Comparison of ENCODE assay signal across 1 cellular context in the genomic region with DNA sequence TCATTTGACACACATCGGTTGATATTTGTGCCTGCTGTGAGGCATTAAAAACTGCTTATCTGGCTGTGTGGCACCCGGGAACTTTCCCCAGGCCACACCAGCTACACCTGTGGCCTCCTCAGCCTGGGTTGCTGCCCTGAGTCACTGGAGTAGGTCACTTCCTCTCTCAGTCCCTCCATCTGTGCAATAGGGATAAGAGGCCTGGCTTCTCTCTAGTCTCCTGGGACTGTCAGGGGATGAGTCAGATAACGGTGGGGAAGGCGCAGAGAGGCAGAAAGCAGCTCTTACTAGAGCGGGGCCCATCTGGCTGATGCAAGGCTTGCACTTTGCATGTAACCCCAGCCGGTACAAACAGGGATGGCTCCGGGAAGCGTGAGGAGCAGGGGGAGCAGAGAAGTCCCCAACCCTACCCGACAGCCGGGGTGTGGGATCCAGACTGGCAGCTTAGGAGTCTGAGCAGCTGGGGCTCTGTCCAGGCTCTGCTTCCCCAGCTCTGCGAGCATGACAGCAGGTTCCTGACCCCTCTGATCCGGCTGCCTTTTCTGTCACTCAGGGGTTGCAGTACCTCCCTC.
TF ChIP-seq lines count a peak whose summit lies in the region.

No MANE protein-coding gene starts in this region.

TF ChIP-seq in HepG2, 621 proteins besides CTCF, POLR2A, EP300 and RAD21 (continued from another document and continues in another):
- TF ChIP-seq RXRA (CRISPR knock-in tag; IDR thresholded peaks at IDR 0.05): peak; percentile 27; the same call in 1 of the 2 replicates
- peak; percentile 43; the same call in 1 of the 2 replicates for TF ChIP-seq KDM3A (CRISPR knock-in tag; IDR thresholded peaks at IDR 0.05; ENCODE audit: low read depth)
- TF ChIP-seq TCF7 (IDR thresholded peaks at IDR 0.05; ENCODE audit: low read depth): no peak
- peak; percentile 43; the same call in 1 of the 2 replicates for TF ChIP-seq ZKSCAN1 (IDR thresholded peaks at IDR 0.05; ENCODE audit: low read length)
- TF ChIP-seq, protein P1, sequence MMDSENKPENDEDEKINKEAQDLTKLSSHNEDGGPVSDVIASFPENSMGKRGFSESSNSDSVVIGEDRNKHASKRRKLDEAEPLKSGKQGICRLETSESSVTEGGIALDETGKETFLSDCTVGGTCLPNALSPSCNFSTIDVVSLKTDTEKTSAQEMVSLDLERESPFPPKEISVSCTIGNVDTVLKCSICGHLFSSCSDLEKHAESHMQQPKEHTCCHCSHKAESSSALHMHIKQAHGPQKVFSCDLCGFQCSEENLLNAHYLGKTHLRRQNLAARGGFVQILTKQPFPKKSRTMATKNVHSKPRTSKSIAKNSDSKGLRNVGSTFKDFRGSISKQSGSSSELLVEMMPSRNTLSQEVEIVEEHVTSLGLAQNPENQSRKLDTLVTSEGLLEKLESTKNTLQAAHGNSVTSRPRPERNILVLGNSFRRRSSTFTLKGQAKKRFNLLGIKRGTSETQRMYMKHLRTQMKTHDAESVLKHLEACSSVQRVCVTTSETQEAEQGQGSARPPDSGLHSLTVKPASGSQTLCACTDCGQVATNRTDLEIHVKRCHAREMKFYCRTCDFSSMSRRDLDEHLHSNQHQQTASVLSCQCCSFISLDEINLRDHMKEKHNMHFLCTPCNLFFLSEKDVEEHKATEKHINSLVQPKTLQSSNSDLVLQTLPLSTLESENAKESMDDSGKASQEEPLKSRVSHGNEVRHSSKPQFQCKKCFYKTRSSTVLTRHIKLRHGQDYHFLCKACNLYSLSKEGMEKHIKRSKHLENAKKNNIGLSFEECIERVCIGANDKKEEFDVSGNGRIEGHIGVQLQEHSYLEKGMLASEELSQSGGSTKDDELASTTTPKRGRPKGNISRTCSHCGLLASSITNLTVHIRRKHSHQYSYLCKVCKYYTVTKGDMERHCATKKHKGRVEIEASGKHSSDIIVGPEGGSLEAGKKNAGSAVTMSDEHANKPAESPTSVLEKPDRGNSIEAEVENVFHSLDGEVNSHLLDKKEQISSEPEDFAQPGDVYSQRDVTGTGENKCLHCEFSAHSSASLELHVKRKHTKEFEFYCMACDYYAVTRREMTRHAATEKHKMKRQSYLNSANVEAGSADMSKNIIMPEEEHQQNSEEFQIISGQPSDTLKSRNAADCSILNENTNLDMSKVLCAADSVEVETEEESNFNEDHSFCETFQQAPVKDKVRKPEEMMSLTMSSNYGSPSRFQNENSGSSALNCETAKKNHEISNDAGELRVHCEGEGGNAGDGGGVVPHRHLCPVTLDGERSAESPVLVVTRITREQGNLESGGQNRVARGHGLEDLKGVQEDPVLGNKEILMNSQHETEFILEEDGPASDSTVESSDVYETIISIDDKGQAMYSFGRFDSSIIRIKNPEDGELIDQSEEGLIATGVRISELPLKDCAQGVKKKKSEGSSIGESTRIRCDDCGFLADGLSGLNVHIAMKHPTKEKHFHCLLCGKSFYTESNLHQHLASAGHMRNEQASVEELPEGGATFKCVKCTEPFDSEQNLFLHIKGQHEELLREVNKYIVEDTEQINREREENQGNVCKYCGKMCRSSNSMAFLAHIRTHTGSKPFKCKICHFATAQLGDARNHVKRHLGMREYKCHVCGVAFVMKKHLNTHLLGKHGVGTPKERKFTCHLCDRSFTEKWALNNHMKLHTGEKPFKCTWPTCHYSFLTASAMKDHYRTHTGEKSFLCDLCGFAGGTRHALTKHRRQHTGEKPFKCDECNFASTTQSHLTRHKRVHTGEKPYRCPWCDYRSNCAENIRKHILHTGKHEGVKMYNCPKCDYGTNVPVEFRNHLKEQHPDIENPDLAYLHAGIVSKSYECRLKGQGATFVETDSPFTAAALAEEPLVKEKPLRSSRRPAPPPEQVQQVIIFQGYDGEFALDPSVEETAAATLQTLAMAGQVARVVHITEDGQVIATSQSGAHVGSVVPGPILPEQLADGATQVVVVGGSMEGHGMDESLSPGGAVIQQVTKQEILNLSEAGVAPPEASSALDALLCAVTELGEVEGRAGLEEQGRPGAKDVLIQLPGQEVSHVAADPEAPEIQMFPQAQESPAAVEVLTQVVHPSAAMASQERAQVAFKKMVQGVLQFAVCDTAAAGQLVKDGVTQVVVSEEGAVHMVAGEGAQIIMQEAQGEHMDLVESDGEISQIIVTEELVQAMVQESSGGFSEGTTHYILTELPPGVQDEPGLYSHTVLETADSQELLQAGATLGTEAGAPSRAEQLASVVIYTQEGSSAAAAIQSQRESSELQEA (CRISPR knock-in tag; IDR thresholded peaks at IDR 0.05; ENCODE audit: not compliant biosample characterization): no peak
- peak; percentile 35 for TF ChIP-seq ASH2L (IDR thresholded peaks at IDR 0.05; ENCODE audit: insufficient read length, low read depth, low read length)
- TF ChIP-seq, protein P2, sequence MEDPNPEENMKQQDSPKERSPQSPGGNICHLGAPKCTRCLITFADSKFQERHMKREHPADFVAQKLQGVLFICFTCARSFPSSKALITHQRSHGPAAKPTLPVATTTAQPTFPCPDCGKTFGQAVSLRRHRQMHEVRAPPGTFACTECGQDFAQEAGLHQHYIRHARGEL (CRISPR knock-in tag; IDR thresholded peaks at IDR 0.05): no peak
- TF ChIP-seq, protein P3, sequence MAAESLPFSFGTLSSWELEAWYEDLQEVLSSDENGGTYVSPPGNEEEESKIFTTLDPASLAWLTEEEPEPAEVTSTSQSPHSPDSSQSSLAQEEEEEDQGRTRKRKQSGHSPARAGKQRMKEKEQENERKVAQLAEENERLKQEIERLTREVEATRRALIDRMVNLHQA (CRISPR knock-in tag; IDR thresholded peaks at IDR 0.05): peak; percentile 97
- TF ChIP-seq KDM2A (CRISPR knock-in tag; IDR thresholded peaks at IDR 0.05; ENCODE audit: borderline replicate concordance, low read depth): no peak
- peak; percentile 78 for TF ChIP-seq TGIF2 (CRISPR knock-in tag; IDR thresholded peaks at IDR 0.05)
- TF ChIP-seq ZSCAN29 (CRISPR knock-in tag; conservative IDR thresholded peaks at IDR 0.05): no peak
- TF ChIP-seq HNRNPK (IDR thresholded peaks at IDR 0.05; ENCODE audit: low read depth, low read length, poor library complexity, severe bottlenecking): no peak
- TF ChIP-seq SIX1 (CRISPR knock-in tag; IDR thresholded peaks at IDR 0.05; ENCODE audit: borderline replicate concordance): no peak; the same call in 1 of the 2 replicates
- no peak for TF ChIP-seq CC2D1A (CRISPR knock-in tag; IDR thresholded peaks at IDR 0.05)
- peak; percentile 46; the same call in 1 of the 2 replicates for TF ChIP-seq FOXK1 (CRISPR knock-in tag; IDR thresholded peaks at IDR 0.05; ENCODE audit: borderline replicate concordance, low read depth)
- no peak for TF ChIP-seq DNMT1 (CRISPR knock-in tag; IDR thresholded peaks at IDR 0.05)
- TF ChIP-seq SP4 (CRISPR knock-in tag; IDR thresholded peaks at IDR 0.05): 0 out of 2 replicates have a peak, but pooled peaks have one; percentile 26
- TF ChIP-seq STAT5B (CRISPR knock-in tag; IDR thresholded peaks at IDR 0.05): no peak
- no peak for TF ChIP-seq ZNF510 (CRISPR knock-in tag; IDR thresholded peaks at IDR 0.05; ENCODE audit: low read depth)
- no peak for TF ChIP-seq ZNF841 (CRISPR knock-in tag; IDR thresholded peaks at IDR 0.05; ENCODE audit: borderline replicate concordance)
- TF ChIP-seq NFATC3 (CRISPR knock-in tag; IDR thresholded peaks at IDR 0.05): no peak
- TF ChIP-seq TBX2 (CRISPR knock-in tag; IDR thresholded peaks at IDR 0.05; ENCODE audit: borderline replicate concordance): peak; percentile 54
- TF ChIP-seq ZNF788 (CRISPR knock-in tag; IDR thresholded peaks at IDR 0.05; ENCODE audit: borderline replicate concordance): peak; percentile 78; the same call in 1 of the 2 replicates
- no peak for TF ChIP-seq EEA1 (CRISPR knock-in tag; IDR thresholded peaks at IDR 0.05; ENCODE audit: borderline replicate concordance)
- TF ChIP-seq TEAD3 (CRISPR knock-in tag; optimal IDR thresholded peaks at IDR 0.05; ENCODE audit: borderline replicate concordance): no peak
- TF ChIP-seq, protein P4, sequence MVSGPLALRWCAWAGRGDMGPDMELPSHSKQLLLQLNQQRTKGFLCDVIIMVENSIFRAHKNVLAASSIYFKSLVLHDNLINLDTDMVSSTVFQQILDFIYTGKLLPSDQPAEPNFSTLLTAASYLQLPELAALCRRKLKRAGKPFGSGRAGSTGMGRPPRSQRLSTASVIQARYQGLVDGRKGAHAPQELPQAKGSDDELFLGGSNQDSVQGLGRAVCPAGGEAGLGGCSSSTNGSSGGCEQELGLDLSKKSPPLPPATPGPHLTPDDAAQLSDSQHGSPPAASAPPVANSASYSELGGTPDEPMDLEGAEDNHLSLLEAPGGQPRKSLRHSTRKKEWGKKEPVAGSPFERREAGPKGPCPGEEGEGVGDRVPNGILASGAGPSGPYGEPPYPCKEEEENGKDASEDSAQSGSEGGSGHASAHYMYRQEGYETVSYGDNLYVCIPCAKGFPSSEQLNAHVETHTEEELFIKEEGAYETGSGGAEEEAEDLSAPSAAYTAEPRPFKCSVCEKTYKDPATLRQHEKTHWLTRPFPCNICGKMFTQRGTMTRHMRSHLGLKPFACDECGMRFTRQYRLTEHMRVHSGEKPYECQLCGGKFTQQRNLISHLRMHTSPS (CRISPR knock-in tag; IDR thresholded peaks at IDR 0.05; ENCODE audit: low read depth): peak; percentile 73; the same call in 1 of the 2 replicates
- no peak; the same call in 1 of the 2 replicates for TF ChIP-seq HNF4A (CRISPR knock-in tag; IDR thresholded peaks at IDR 0.05)
- no peak for TF ChIP-seq ZNF180 (CRISPR knock-in tag; IDR thresholded peaks at IDR 0.05; ENCODE audit: borderline replicate concordance, low read depth)
- TF ChIP-seq, protein P5, sequence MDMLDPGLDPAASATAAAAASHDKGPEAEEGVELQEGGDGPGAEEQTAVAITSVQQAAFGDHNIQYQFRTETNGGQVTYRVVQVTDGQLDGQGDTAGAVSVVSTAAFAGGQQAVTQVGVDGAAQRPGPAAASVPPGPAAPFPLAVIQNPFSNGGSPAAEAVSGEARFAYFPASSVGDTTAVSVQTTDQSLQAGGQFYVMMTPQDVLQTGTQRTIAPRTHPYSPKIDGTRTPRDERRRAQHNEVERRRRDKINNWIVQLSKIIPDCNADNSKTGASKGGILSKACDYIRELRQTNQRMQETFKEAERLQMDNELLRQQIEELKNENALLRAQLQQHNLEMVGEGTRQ (IDR thresholded peaks at IDR 0.05; ENCODE audit: low read depth, low read length): no peak
- TF ChIP-seq, protein P5 (CRISPR knock-in tag; IDR thresholded peaks at IDR 0.05; ENCODE audit: borderline replicate concordance): no peak
- TF ChIP-seq ZNF619 (CRISPR knock-in tag; IDR thresholded peaks at IDR 0.05): no peak; the same call in 1 of the 2 replicates
- no peak for TF ChIP-seq ZNF24 (IDR thresholded peaks at IDR 0.05)
- TF ChIP-seq BCL6 (CRISPR knock-in tag; IDR thresholded peaks at IDR 0.05): peak; percentile 29; the same call in 1 of the 2 replicates
- no peak for TF ChIP-seq PRMT3 (CRISPR knock-in tag; IDR thresholded peaks at IDR 0.05; ENCODE audit: borderline replicate concordance, low read depth)
- TF ChIP-seq, protein P6, sequence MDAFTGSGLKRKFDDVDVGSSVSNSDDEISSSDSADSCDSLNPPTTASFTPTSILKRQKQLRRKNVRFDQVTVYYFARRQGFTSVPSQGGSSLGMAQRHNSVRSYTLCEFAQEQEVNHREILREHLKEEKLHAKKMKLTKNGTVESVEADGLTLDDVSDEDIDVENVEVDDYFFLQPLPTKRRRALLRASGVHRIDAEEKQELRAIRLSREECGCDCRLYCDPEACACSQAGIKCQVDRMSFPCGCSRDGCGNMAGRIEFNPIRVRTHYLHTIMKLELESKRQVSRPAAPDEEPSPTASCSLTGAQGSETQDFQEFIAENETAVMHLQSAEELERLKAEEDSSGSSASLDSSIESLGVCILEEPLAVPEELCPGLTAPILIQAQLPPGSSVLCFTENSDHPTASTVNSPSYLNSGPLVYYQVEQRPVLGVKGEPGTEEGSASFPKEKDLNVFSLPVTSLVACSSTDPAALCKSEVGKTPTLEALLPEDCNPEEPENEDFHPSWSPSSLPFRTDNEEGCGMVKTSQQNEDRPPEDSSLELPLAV (CRISPR knock-in tag; conservative IDR thresholded peaks at IDR 0.05; ENCODE audit: low read depth): no peak
- TF ChIP-seq ZNF75D (CRISPR knock-in tag; IDR thresholded peaks at IDR 0.05; ENCODE audit: borderline replicate concordance): no peak
- TF ChIP-seq HNRNPL (IDR thresholded peaks at IDR 0.05; ENCODE audit: low read depth, low read length): no peak
- TF ChIP-seq KAT2B (IDR thresholded peaks at IDR 0.05; ENCODE audit: borderline replicate concordance, low read depth, low read length): no peak
